In genomic region chr11:2862395-2862949, GRCh38 we compare ENCODE assay signal across 1 cellular context.
TF ChIP-seq lines count a peak whose summit lies in the region.

No MANE protein-coding gene starts in this region.

TF ChIP-seq in H1, 55 proteins besides CTCF, POLR2A, EP300 and RAD21:
- TF ChIP-seq POLR2AphosphoS5 (IDR thresholded peaks at IDR 0.05; ENCODE audit: low read depth, low read length) (no peak), TBP (IDR thresholded peaks at IDR 0.05; ENCODE audit: low read depth, low read length) (peak; percentile 19; the same call in 1 of the 2 replicates), HDAC2 (IDR thresholded peaks at IDR 0.05; ENCODE audit: borderline replicate concordance in 1 of 2, low read depth in 2 of 2, low read length in 2 of 2) (no peak), YY1 (IDR thresholded peaks at IDR 0.05; ENCODE audit: low read depth, low read length) (no peak), NANOG (IDR thresholded peaks at IDR 0.05; ENCODE audit: insufficient read depth, low read depth, low read length, poor library complexity, severe bottlenecking) (no peak), BRCA1 (IDR thresholded peaks at IDR 0.05; ENCODE audit: low read depth, low read length) (no peak), SIN3A (conservative IDR thresholded peaks at IDR 0.05 in 1 of 2, IDR thresholded peaks at IDR 0.05 in 1 of 2; ENCODE audit: low read depth in 1 of 2, low read length in 2 of 2) (no peak), RBBP5 (IDR thresholded peaks at IDR 0.05; ENCODE audit: borderline replicate concordance, low read depth, low read length) (peak; percentile 71; the same call in 1 of the 2 replicates), GABPA (IDR thresholded peaks at IDR 0.05; ENCODE audit: borderline replicate concordance, insufficient read depth, low read length) (no peak), RNF2 (IDR thresholded peaks at IDR 0.05; ENCODE audit: borderline replicate concordance, low read depth, low read length, missing control alignments, poor library complexity, severe bottlenecking) (no peak), BCL11A (IDR thresholded peaks at IDR 0.05; ENCODE audit: low read depth in 2 of 2, low read length in 2 of 2) (no peak), CBX8 (IDR thresholded peaks at IDR 0.05; ENCODE audit: borderline replicate concordance, low read depth, low read length) (no peak), KDM1A (IDR thresholded peaks at IDR 0.05; ENCODE audit: borderline replicate concordance, low read length) (no peak; the same call in 1 of the 2 replicates), CREB1 (IDR thresholded peaks at IDR 0.05) (peak; percentile 16; the same call in 1 of the 2 replicates), USF2 (IDR thresholded peaks at IDR 0.05; ENCODE audit: low read length) (no peak), RXRA (IDR thresholded peaks at IDR 0.05; ENCODE audit: insufficient read depth, low read depth, low read length) (no peak), EGR1 (IDR thresholded peaks at IDR 0.05; ENCODE audit: borderline replicate concordance, low read depth, low read length) (peak; percentile 4; the same call in 1 of the 2 replicates), SP2 (IDR thresholded peaks at IDR 0.05; ENCODE audit: low read length) (no peak), PHF8 (conservative IDR thresholded peaks at IDR 0.05; ENCODE audit: low read depth, low read length) (no peak; the same call in 1 of the 2 replicates), SAP30 (IDR thresholded peaks at IDR 0.05; ENCODE audit: insufficient read depth, insufficient replicate concordance, low read length) (no peak), TAF7 (optimal IDR thresholded peaks at IDR 0.05; ENCODE audit: borderline replicate concordance, low read depth, low read length) (no peak), EZH2 (IDR thresholded peaks at IDR 0.05; ENCODE audit: low read depth, low read length, severe bottlenecking) (no peak), CHD7 (IDR thresholded peaks at IDR 0.05; ENCODE audit: insufficient replicate concordance, low read length) (no peak), GTF2F1 (IDR thresholded peaks at IDR 0.05; ENCODE audit: borderline replicate concordance, low read depth, low read length) (no peak), CBX5 (IDR thresholded peaks at IDR 0.05; ENCODE audit: low read depth, low read length) (no peak)
- TF ChIP-seq, protein P1, sequence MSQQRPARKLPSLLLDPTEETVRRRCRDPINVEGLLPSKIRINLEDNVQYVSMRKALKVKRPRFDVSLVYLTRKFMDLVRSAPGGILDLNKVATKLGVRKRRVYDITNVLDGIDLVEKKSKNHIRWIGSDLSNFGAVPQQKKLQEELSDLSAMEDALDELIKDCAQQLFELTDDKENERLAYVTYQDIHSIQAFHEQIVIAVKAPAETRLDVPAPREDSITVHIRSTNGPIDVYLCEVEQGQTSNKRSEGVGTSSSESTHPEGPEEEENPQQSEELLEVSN (IDR thresholded peaks at IDR 0.05) = no peak; the same call in 1 of the 2 replicates
- TF ChIP-seq, protein P2, sequence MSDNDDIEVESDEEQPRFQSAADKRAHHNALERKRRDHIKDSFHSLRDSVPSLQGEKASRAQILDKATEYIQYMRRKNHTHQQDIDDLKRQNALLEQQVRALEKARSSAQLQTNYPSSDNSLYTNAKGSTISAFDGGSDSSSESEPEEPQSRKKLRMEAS (IDR thresholded peaks at IDR 0.05) = peak; percentile 67
